10 cellular contexts compared by ENCODE assay signal in genomic region chr6:139519571-139520031, GRCh38.
DNase-seq lines count a peak whose midpoint lies in the region; ATAC-seq and TF ChIP-seq lines count a peak whose summit lies in the region.
"Had no signal": no experiment of that assay in that cellular context is flagged by ENCODE, and none has a peak within 500 bp of the region (broad histone marks: within the 10 kb centered on the region; RNA-seq: fewer than 3 reads in every experiment).

No MANE protein-coding gene starts in this region.

- no peak overlapping the region for H3K9ac ChIP-seq in mammary epithelial cell (ENCODE audit: insufficient read depth, low read length)

- H3K27me3 ChIP-seq in mammary epithelial cell (ENCODE audit: insufficient read depth, low read length): no peaks in the 10 kb centered on the region
- no peaks in the 10 kb centered on the region for H3K27me3 ChIP-seq in left lung
- no peaks in the 10 kb centered on the region for H3K27me3 ChIP-seq in uterus
- H3K27me3 ChIP-seq: suprapubic skin had no signal

- H2AFZ ChIP-seq in mammary epithelial cell (ENCODE audit: low read depth, low read length): no peak overlapping the region

- in situ Hi-C loops in mammary epithelial cell (cut with MboI; ENCODE audit: low sequenced_read_pairs in 2 of 2): no loop called here

- TF ChIP-seq CTCF in mammary epithelial cell (conservative IDR thresholded peaks at IDR 0.05 in 1 of 2, IDR thresholded peaks at IDR 0.05 in 1 of 2; ENCODE audit: extremely low read depth in 1 of 2, insufficient read depth in 1 of 2, low read depth in 1 of 2, low read length in 2 of 2) (no peak), left lung (IDR thresholded peaks at IDR 0.05) (no peak), uterus (IDR thresholded peaks at IDR 0.05) (no peak)

- no peaks in the 10 kb centered on the region for H3K79me2 ChIP-seq in mammary epithelial cell (ENCODE audit: insufficient read depth, low read length)

- CTCF ChIA-PET in mammary epithelial cell (lab: Charles Lee; ENCODE audit: low non-redundant PET): no interaction called here

- H3K4me3 ChIP-seq in mammary epithelial cell (replicated peaks in 1 of 3; ENCODE audit: insufficient read depth in 1 of 3, low read depth in 2 of 3, low read length in 3 of 3): no peak overlapping the region
- no peak overlapping the region for H3K4me3 ChIP-seq in left lung
- no peak overlapping the region for H3K4me3 ChIP-seq in uterus
- H3K4me3 ChIP-seq: suprapubic skin had no signal

- H3K9me3 ChIP-seq in mammary epithelial cell (replicated peaks; ENCODE audit: insufficient read depth, low read length) (no peaks in the 10 kb centered on the region), left lung (no peaks in the 10 kb centered on the region), uterus (no peaks in the 10 kb centered on the region)
- H3K9me3 ChIP-seq: suprapubic skin had no signal

- no peak overlapping the region for H3K4me2 ChIP-seq in mammary epithelial cell (ENCODE audit: insufficient read depth, low read depth, low read length)

- no peak for DNase-seq in Right ventricle myocardium superior
- no peak for DNase-seq in Right ventricle myocardium inferior (ENCODE audit: missing footprints)
- DNase-seq in mammary epithelial cell: no peak
- no peak for DNase-seq in left lung
- DNase-seq in uterus: no peak
- DNase-seq in activated gamma-delta T cell treated with Interleukin-2 at 50 U/mL for 16 hours: no peak
- no peak for DNase-seq in COLO829 (ENCODE audit: low spot score)
- DNase-seq: DMS 273 treated with DMSO at 0.1 percent for 48 hours had no signal

- H3K27ac ChIP-seq in mammary epithelial cell (ENCODE audit: insufficient read depth, low read depth, low read length) (peak overlapping the region; percentile 44), left lung (no peak overlapping the region), uterus (peak overlapping the region; percentile 53 to 68)
- H3K27ac ChIP-seq: suprapubic skin had no signal

- H3K36me3 ChIP-seq in mammary epithelial cell (ENCODE audit: insufficient read depth, low read length): no peaks in the 10 kb centered on the region
- no peaks in the 10 kb centered on the region for H3K36me3 ChIP-seq in left lung
- H3K36me3 ChIP-seq in uterus: no peaks in the 10 kb centered on the region
- H3K36me3 ChIP-seq: suprapubic skin had no signal

- no TSS peak for BruUV-seq in mammary epithelial cell (replicated peaks; lab: Mats Ljungman, UMichigan)

- WGBS in mammary epithelial cell (ENCODE audit: low coverage, missing lambda C conversion rate): 100% methylated on average over 5 of the region's 5 CpGs

- no peak for TF ChIP-seq POLR2A in uterus (IDR thresholded peaks at IDR 0.05)

- dilution Hi-C loops in mammary epithelial cell (cut with HindIII; ENCODE audit: low sequenced_read_pairs): no loop called here

- intact Hi-C loops in Right ventricle myocardium superior (cut with DNase I) (loop anchor here (10.0 kb wide), 1 partner anchor 145 kb away; the partner anchor contains the start of gene CITED2), Right ventricle myocardium inferior (cut with DNase I) (loop anchor here (10.0 kb wide), 1 partner anchor 255 kb away; no protein-coding TSS in a partner anchor), mammary epithelial cell (cut with micrococcal nuclease) (loop anchor here (1.0 to 5.0 kb wide), 3 partner anchors 58 to 145 kb away; partner anchors contain the start of gene CITED2), left lung (cut with DNase I) (no loop called here), uterus (cut with DNase I; ENCODE audit: low total_unique reads) (no loop called here)

- H3K4me1 ChIP-seq in mammary epithelial cell (ENCODE audit: insufficient read depth, low read length): peaks cover 27% of the 10 kb centered on the region
- H3K4me1 ChIP-seq in left lung: peaks cover 0 to 8% of the 10 kb centered on the region in 2 donors
- peaks cover 0 to 5% of the 10 kb centered on the region in 2 donors for H3K4me1 ChIP-seq in uterus

- H4K20me1 ChIP-seq in mammary epithelial cell (ENCODE audit: insufficient read depth, low read length): no peaks in the 10 kb centered on the region

- peak; percentile 34 for ATAC-seq in Right ventricle myocardium superior (ENCODE audit: poor library complexity)
- no peak for ATAC-seq in Right ventricle myocardium inferior
- ATAC-seq in left lung: peak; percentile 14
- ATAC-seq in GM18907 (IDR thresholded peaks at IDR 0.05; ENCODE audit: unreplicated experiment): no peak

Comparison
In these comparisons a context has a peak if more than half of its experiments do, and no peak if none do; other contexts are left out.
1. ATAC-seq: peak in Right ventricle myocardium superior (single experiment) and left lung (single experiment); none in Right ventricle myocardium inferior (single experiment) and GM18907 (single experiment).
2. H3K27ac ChIP-seq: peak in mammary epithelial cell (single experiment) and uterus (2 of 2); none in left lung (0 of 2).
3. intact Hi-C loops: an anchor here in Right ventricle myocardium superior (10.0 kb wide), Right ventricle myocardium inferior (10.0 kb wide) and mammary epithelial cell (1.0 to 5.0 kb wide); none called in left lung and uterus.